In the genomic region with DNA sequence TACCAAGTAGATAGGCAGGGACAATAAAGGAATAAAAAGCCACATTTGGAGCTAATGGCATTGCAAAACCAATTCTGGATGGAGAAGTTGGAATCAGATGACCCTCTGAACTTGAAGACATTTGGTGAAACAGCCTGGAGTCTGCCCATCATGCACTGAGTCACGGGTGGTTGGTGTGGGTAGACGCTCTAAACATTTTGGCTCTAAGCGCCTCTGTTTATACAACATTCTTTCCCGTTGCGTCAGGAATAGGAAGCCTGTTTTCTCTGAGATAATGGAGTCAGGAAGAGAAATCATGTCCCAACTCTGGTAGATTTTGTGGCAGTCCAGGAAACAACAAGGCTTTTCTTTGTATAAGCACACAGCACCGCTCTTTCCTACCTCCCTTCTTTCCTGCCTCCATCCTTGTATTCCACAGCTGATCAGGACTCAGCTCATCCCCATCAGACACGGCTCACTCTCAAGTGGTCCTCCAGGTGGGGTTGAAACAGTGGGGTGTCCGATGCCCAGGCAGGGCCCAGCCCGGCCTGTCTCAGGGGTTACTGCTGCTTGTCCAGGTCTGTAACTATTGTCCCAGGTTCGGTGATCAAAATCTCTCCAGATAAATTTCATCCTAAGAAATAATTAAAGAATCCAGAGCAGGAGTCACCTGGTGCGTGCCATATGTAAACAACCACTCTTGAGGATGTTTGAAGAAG, we compare ENCODE assay signal across 9 cellular contexts. TPM values are rescaled to one million over a fixed set of nuclear protein-coding genes. Genes with fewer than 3 reads are reported as not detected.
DNase-seq lines count a peak whose midpoint lies in the region; ATAC-seq and TF ChIP-seq lines count a peak whose summit lies in the region.
"Had no signal": no experiment of that assay in that cellular context is flagged by ENCODE, and none has a peak within 500 bp of the region (broad histone marks: within the 10 kb centered on the region; RNA-seq: fewer than 3 reads in every experiment).

No MANE protein-coding gene starts in this region.

- 96% methylated on average over 10 of the region's 11 CpGs for WGBS in mammary epithelial cell (ENCODE audit: low coverage, missing lambda C conversion rate)

- H3K4me3 ChIP-seq in mammary epithelial cell (replicated peaks in 1 of 3; ENCODE audit: insufficient read depth in 1 of 3, low read depth in 2 of 3, low read length in 3 of 3) (no peak overlapping the region), stomach smooth muscle (ENCODE audit: low read length in 2 of 2) (peak overlapping the region in 1 of 2 donors; percentile 15)

- peaks cover 4% of the 10 kb centered on the region for H3K27me3 Mint-ChIP-seq in activated CD8-positive, alpha-beta T cell treated with anti-CD3 and anti-CD28 coated beads, Interleukin-2, amount 10 ng/mL, durations not matched to agents 7 days and 5 days (ENCODE audit: low read depth)
- H3K27me3 Mint-ChIP-seq in immature natural killer cell (ENCODE audit: low read depth in 3 of 3), result peaks cover 0 to 11% (median 4%) of the 10 kb centered on the region in 3 donors
- no peaks in the 10 kb centered on the region for H3K27me3 Mint-ChIP-seq in stimulated activated naive CD8-positive, alpha-beta T cell treated with anti-CD3 and anti-CD28 coated beads, Interleukin-15, amount 100 ng/mL, for 72 hours

- H3K4me1 Mint-ChIP-seq in activated CD8-positive, alpha-beta T cell treated with anti-CD3 and anti-CD28 coated beads, Interleukin-2, amount 10 ng/mL, durations not matched to agents 7 days and 5 days (ENCODE audit: low read depth), result no peaks in the 10 kb centered on the region
- H3K4me1 Mint-ChIP-seq in immature natural killer cell, result no peaks in the 10 kb centered on the region
- H3K4me1 Mint-ChIP-seq in stimulated activated naive CD8-positive, alpha-beta T cell treated with anti-CD3 and anti-CD28 coated beads, Interleukin-15, amount 100 ng/mL, for 72 hours, result no peaks in the 10 kb centered on the region

- no peak overlapping the region for H3K9ac ChIP-seq in mammary epithelial cell (ENCODE audit: insufficient read depth, low read length)
- H3K9ac ChIP-seq in stomach smooth muscle (ENCODE audit: low read length in 2 of 2), result no peak overlapping the region

- H3K27me3 ChIP-seq in mammary epithelial cell (ENCODE audit: insufficient read depth, low read length), result no peaks in the 10 kb centered on the region
- H3K27me3 ChIP-seq in stomach smooth muscle (ENCODE audit: control insufficient read depth in 1 of 2, insufficient read depth in 2 of 2, low read length in 2 of 2), result no peaks in the 10 kb centered on the region

- ATAC-seq in activated CD8-positive, alpha-beta T cell treated with anti-CD3 and anti-CD28 coated beads, Interleukin-2, amount 10 ng/mL, durations not matched to agents 7 days and 5 days, result no peak
- no peak for ATAC-seq in HG02571 (IDR thresholded peaks at IDR 0.05; ENCODE audit: unreplicated experiment)
- ATAC-seq in stimulated activated naive CD8-positive, alpha-beta T cell treated with anti-CD3 and anti-CD28 coated beads, Interleukin-15, amount 100 ng/mL, for 72 hours, result no peak
- ATAC-seq: T-cell had no signal

- dilution Hi-C loops in mammary epithelial cell (cut with HindIII; ENCODE audit: low sequenced_read_pairs), result no loop called here

- H3K9me3 ChIP-seq in mammary epithelial cell (replicated peaks; ENCODE audit: insufficient read depth, low read length) (peaks cover 4% of the 10 kb centered on the region), stomach smooth muscle (ENCODE audit: control insufficient read depth in 2 of 2, low read length in 2 of 2) (no peaks in the 10 kb centered on the region)

- intact Hi-C loops in mammary epithelial cell (cut with micrococcal nuclease), result no loop called here

- peaks cover 22% of the 10 kb centered on the region for H3K79me2 ChIP-seq in mammary epithelial cell (ENCODE audit: insufficient read depth, low read length)

- no peak overlapping the region for H3K4me2 ChIP-seq in mammary epithelial cell (ENCODE audit: insufficient read depth, low read depth, low read length)

- in situ Hi-C loops in mammary epithelial cell (cut with MboI; ENCODE audit: low sequenced_read_pairs in 2 of 2), result no loop called here

- no peak overlapping the region for H2AFZ ChIP-seq in mammary epithelial cell (ENCODE audit: low read depth, low read length)

- no TSS peak for BruUV-seq in mammary epithelial cell (replicated peaks; lab: Mats Ljungman, UMichigan)

- TF ChIP-seq CTCF in mammary epithelial cell (conservative IDR thresholded peaks at IDR 0.05 in 1 of 2, IDR thresholded peaks at IDR 0.05 in 1 of 2; ENCODE audit: extremely low read depth in 1 of 2, insufficient read depth in 1 of 2, low read depth in 1 of 2, low read length in 2 of 2), result no peak

- H3K36me3 Mint-ChIP-seq in activated CD8-positive, alpha-beta T cell treated with anti-CD3 and anti-CD28 coated beads, Interleukin-2, amount 10 ng/mL, durations not matched to agents 7 days and 5 days (ENCODE audit: low read depth), result no peaks in the 10 kb centered on the region
- peaks cover 0 to 6% (median 0%) of the 10 kb centered on the region in 3 donors for H3K36me3 Mint-ChIP-seq in immature natural killer cell

- CTCF ChIA-PET in mammary epithelial cell (lab: Charles Lee; ENCODE audit: low non-redundant PET), result no interaction called here
- CTCF ChIA-PET in activated CD8-positive, alpha-beta T cell treated with anti-CD3 and anti-CD28 coated beads, Interleukin-2, amount 10 ng/mL, durations not matched to agents 7 days and 5 days (lab: Charles Lee), result no interaction called here

- H3K4me3 Mint-ChIP-seq in activated CD8-positive, alpha-beta T cell treated with anti-CD3 and anti-CD28 coated beads, Interleukin-2, amount 10 ng/mL, durations not matched to agents 7 days and 5 days, result no peak overlapping the region
- no peak overlapping the region for H3K4me3 Mint-ChIP-seq in immature natural killer cell
- no peak overlapping the region for H3K4me3 Mint-ChIP-seq in stimulated activated naive CD8-positive, alpha-beta T cell treated with anti-CD3 and anti-CD28 coated beads, Interleukin-15, amount 100 ng/mL, for 72 hours
- H3K4me3 Mint-ChIP-seq: T-cell had no signal

- H3K4me1 ChIP-seq in mammary epithelial cell (ENCODE audit: insufficient read depth, low read length), result no peaks in the 10 kb centered on the region
- H3K4me1 ChIP-seq in stomach smooth muscle (ENCODE audit: control insufficient read depth, insufficient read depth, low read length), result peaks cover 27% of the 10 kb centered on the region

- H3K27ac Mint-ChIP-seq in activated CD8-positive, alpha-beta T cell treated with anti-CD3 and anti-CD28 coated beads, Interleukin-2, amount 10 ng/mL, durations not matched to agents 7 days and 5 days, result no peak overlapping the region
- no peak overlapping the region for H3K27ac Mint-ChIP-seq in immature natural killer cell
- H3K27ac Mint-ChIP-seq in stimulated activated naive CD8-positive, alpha-beta T cell treated with anti-CD3 and anti-CD28 coated beads, Interleukin-15, amount 100 ng/mL, for 72 hours, result no peak overlapping the region
- H3K27ac Mint-ChIP-seq: T-cell had no signal

- DNase-seq in HS-27A (ENCODE audit: low read depth), result peak; percentile 85
- peak; percentile 17 for DNase-seq in mammary epithelial cell
- DNase-seq in iris pigment epithelial cell (ENCODE audit: low read depth), result peak; percentile 97
- no peak for DNase-seq in activated CD8-positive, alpha-beta T cell treated with anti-CD3 and anti-CD28 coated beads, Interleukin-2, amount 10 ng/mL, durations not matched to agents 7 days and 5 days
- DNase-seq in immature natural killer cell, result no peak
- DNase-seq in stimulated activated naive CD8-positive, alpha-beta T cell treated with anti-CD3 and anti-CD28 coated beads, Interleukin-15, amount 100 ng/mL, for 72 hours, result no peak
- DNase-seq: T-cell had no signal

- no peaks in the 10 kb centered on the region for H3K9me3 Mint-ChIP-seq in activated CD8-positive, alpha-beta T cell treated with anti-CD3 and anti-CD28 coated beads, Interleukin-2, amount 10 ng/mL, durations not matched to agents 7 days and 5 days (ENCODE audit: insufficient read depth)
- no peaks in the 10 kb centered on the region for H3K9me3 Mint-ChIP-seq in immature natural killer cell
- H3K9me3 Mint-ChIP-seq in stimulated activated naive CD8-positive, alpha-beta T cell treated with anti-CD3 and anti-CD28 coated beads, Interleukin-15, amount 100 ng/mL, for 72 hours, result no peaks in the 10 kb centered on the region
- H3K9me3 Mint-ChIP-seq: T-cell had no signal

- H3K27ac ChIP-seq in mammary epithelial cell (ENCODE audit: insufficient read depth, low read depth, low read length), result no peak overlapping the region
- peak overlapping the region; percentile 53 for H3K27ac ChIP-seq in stomach smooth muscle (ENCODE audit: low read length)

- POLR2A ChIA-PET in activated CD8-positive, alpha-beta T cell treated with anti-CD3 and anti-CD28 coated beads, Interleukin-2, amount 10 ng/mL, durations not matched to agents 7 days and 5 days (lab: Charles Lee), result no interaction called here

- H4K20me1 ChIP-seq in mammary epithelial cell (ENCODE audit: insufficient read depth, low read length), result no peaks in the 10 kb centered on the region

- H3K36me3 ChIP-seq in mammary epithelial cell (ENCODE audit: insufficient read depth, low read length), result no peaks in the 10 kb centered on the region
- no peaks in the 10 kb centered on the region for H3K36me3 ChIP-seq in stomach smooth muscle (ENCODE audit: control insufficient read depth in 2 of 2, insufficient read depth in 2 of 2, low read length in 2 of 2)

RNA-seq across cellular contexts. Expression of a gene that starts 12.1 kb away (rescaled TPM):
- 1 to 10 TPM in 1 of 2 donors, under 1 TPM in 1; 0.83 to 3.7 TPM for total RNA-seq in mammary epithelial cell
- 0.15 TPM for polyA plus RNA-seq in mammary epithelial cell
- not detected for polyA minus RNA-seq in mammary epithelial cell
- under 1 TPM; 0.16 to 0.29 TPM for total RNA-seq in activated CD8-positive, alpha-beta T cell treated with anti-CD3 and anti-CD28 coated beads, Interleukin-2, amount 10 ng/mL, durations not matched to agents 7 days and 5 days
- under 1 TPM; 0.18 to 0.58 (median 0.38) TPM for polyA plus RNA-seq in immature natural killer cell

RNA-seq across cellular contexts. Expression of a gene that starts 28.5 kb away (rescaled TPM):
- total RNA-seq in mammary epithelial cell, result 10 to 100 TPM; 47.8 to 48.8 TPM
- polyA plus RNA-seq in mammary epithelial cell, result 28.0 TPM
- 115 TPM for polyA minus RNA-seq in mammary epithelial cell
- 1 to 10 TPM; 1.6 to 1.9 TPM for total RNA-seq in activated CD8-positive, alpha-beta T cell treated with anti-CD3 and anti-CD28 coated beads, Interleukin-2, amount 10 ng/mL, durations not matched to agents 7 days and 5 days
- polyA plus RNA-seq in immature natural killer cell, result 1 to 10 TPM; 2.5 to 5.3 (median 3.4) TPM

Comparison
In these comparisons a context has a peak if more than half of its experiments do, and no peak if none do; other contexts are left out.
1. DNase-seq: peak in HS-27A (single experiment), mammary epithelial cell (single experiment) and iris pigment epithelial cell (single experiment); none in activated CD8-positive, alpha-beta T cell treated with anti-CD3 and anti-CD28 coated beads, Interleukin-2, amount 10 ng/mL, durations not matched to agents 7 days and 5 days (single experiment), immature natural killer cell (0 of 3) and stimulated activated naive CD8-positive, alpha-beta T cell treated with anti-CD3 and anti-CD28 coated beads, Interleukin-15, amount 100 ng/mL, for 72 hours (0 of 2).
2. RNA of a gene that starts 28.5 kb away (total RNA-seq): 47.8 to 48.8 TPM in mammary epithelial cell; 1.6 to 1.9 TPM in activated CD8-positive, alpha-beta T cell treated with anti-CD3 and anti-CD28 coated beads, Interleukin-2, amount 10 ng/mL, durations not matched to agents 7 days and 5 days; every median in the first group is over 10 times any median in the second.